In genomic region chr12:117486840-117487659, GRCh38 we compare ENCODE assay signal across 9 cellular contexts.
DNase-seq lines count a peak whose midpoint lies in the region; ATAC-seq and TF ChIP-seq lines count a peak whose summit lies in the region.
"Had no signal": no experiment of that assay in that cellular context is flagged by ENCODE, and none has a peak within 500 bp of the region (broad histone marks: within the 10 kb centered on the region; RNA-seq: fewer than 3 reads in every experiment).

No MANE protein-coding gene starts in this region.

- no peaks in the 10 kb centered on the region for H3K27me3 ChIP-seq in trophoblast cell (ENCODE audit: insufficient read depth, low read length)

- H3K27ac ChIP-seq in epithelial cell of prostate = no peak overlapping the region
- no peak overlapping the region for H3K27ac ChIP-seq in trophoblast cell (ENCODE audit: low read depth, low read length)

- H3K36me3 ChIP-seq in trophoblast cell (ENCODE audit: control insufficient read depth in 1 of 2, insufficient read depth in 2 of 2, low read length in 2 of 2) = no peaks in the 10 kb centered on the region

- H3K9ac ChIP-seq in trophoblast cell (ENCODE audit: low read length) = no peak overlapping the region

- no peak overlapping the region for H3K18ac ChIP-seq in trophoblast cell (ENCODE audit: low read length)

- H3K79me1 ChIP-seq in trophoblast cell (ENCODE audit: low read length) = no peaks in the 10 kb centered on the region

- H3K4me3 ChIP-seq in trophoblast cell (ENCODE audit: low read depth, low read length) = no peak overlapping the region
- H3K4me3 ChIP-seq: coronary artery had no signal

- H3K14ac ChIP-seq in trophoblast cell (ENCODE audit: low read length) = no peak overlapping the region

- H3K4me1 ChIP-seq in trophoblast cell (ENCODE audit: control insufficient read depth in 1 of 2, insufficient read depth in 2 of 2, low read length in 2 of 2) = peaks cover 0 to 3% of the 10 kb centered on the region in 2 experiments

- H3K4ac ChIP-seq in trophoblast cell (ENCODE audit: low read depth, low read length) = no peak overlapping the region

- no peak for ATAC-seq in GM21390 (IDR thresholded peaks at IDR 0.05; ENCODE audit: unreplicated experiment)

- H3K9me3 ChIP-seq in trophoblast cell (ENCODE audit: insufficient read depth, low read depth, low read length) = no peaks in the 10 kb centered on the region

- H2AFZ ChIP-seq in trophoblast cell (ENCODE audit: insufficient read depth, low read length, poor library complexity) = no peak overlapping the region

- no peak overlapping the region for H2BK120ac ChIP-seq in trophoblast cell (ENCODE audit: insufficient read depth, low read length, poor library complexity)

- H2BK5ac ChIP-seq in trophoblast cell (ENCODE audit: low read depth, low read length, poor library complexity) = no peak overlapping the region

- H2BK12ac ChIP-seq in trophoblast cell (ENCODE audit: low read length) = no peak overlapping the region

- H3K79me2 ChIP-seq in trophoblast cell (ENCODE audit: control insufficient read depth, insufficient read depth, low read length, poor library complexity) = no peaks in the 10 kb centered on the region

- no peak overlapping the region for H4K8ac ChIP-seq in trophoblast cell (ENCODE audit: low read depth, low read length)

- no CpG with 5 or more reads among the region's 5 CpGs for WGBS in trophoblast cell (ENCODE audit: extremely low coverage, insufficient coverage, insufficient read length)

- H3K23ac ChIP-seq in trophoblast cell (ENCODE audit: low read length) = no peak overlapping the region

- H3K4me2 ChIP-seq in trophoblast cell (ENCODE audit: low read length) = no peak overlapping the region

- H4K12ac ChIP-seq in trophoblast cell (ENCODE audit: low read depth, low read length) = no peak overlapping the region

- H2AK5ac ChIP-seq in trophoblast cell (ENCODE audit: low read length) = no peak overlapping the region

- no peak overlapping the region for H4K91ac ChIP-seq in trophoblast cell (ENCODE audit: low read depth, low read length)

- TF ChIP-seq POLR2A in erythroblast (IDR thresholded peaks at IDR 0.05; ENCODE audit: low read length) = no peak

- DNase-seq in COLO668 (lab: John Stamatoyannopoulos, UW; ENCODE audit: unreplicated experiment) = peak; percentile 28
- DNase-seq in NCI-H748 (lab: John Stamatoyannopoulos, UW; ENCODE audit: unreplicated experiment) = peak; percentile 31
- DNase-seq in epithelial cell of prostate (ENCODE audit: low read depth, low spot score) = peak; percentile 5
- peak; percentile 86 to 88 for DNase-seq in trophoblast cell
- DNase-seq in midbrain (lab: John Stamatoyannopoulos, UW) = no peak
- DNase-seq in erythroblast (lab: John Stamatoyannopoulos, UW) = no peak
- no peak for DNase-seq in GDM1 (lab: John Stamatoyannopoulos, UW)

Comparison
In these comparisons a context has a peak if more than half of its experiments do, and no peak if none do; other contexts are left out.
1. DNase-seq: peak in COLO668 (single experiment), NCI-H748 (single experiment), epithelial cell of prostate (single experiment) and trophoblast cell (2 of 2); none in midbrain (single experiment), erythroblast (0 of 2) and GDM1 (single experiment).